In the genomic region with DNA sequence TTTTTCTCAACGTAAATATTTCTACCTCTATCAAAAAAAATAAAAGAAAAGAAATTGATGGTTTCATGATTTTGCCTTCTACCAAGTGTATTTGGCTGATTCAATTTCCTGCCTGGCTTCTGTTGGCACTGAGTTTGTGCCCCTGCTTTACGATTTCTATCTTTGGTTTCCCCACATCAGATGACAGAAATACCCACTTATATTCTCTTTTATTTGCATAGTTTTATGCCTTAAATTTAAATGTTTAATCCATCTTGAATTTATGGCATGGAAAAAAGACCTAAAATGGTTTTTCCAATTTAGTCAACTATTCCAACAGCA, we compare ENCODE assay signal across 10 cellular contexts. TPM values are rescaled to one million over a fixed set of nuclear protein-coding genes. Genes with fewer than 3 reads are reported as not detected.
DNase-seq lines count a peak whose midpoint lies in the region; ATAC-seq and TF ChIP-seq lines count a peak whose summit lies in the region.
"Had no signal": no experiment of that assay in that cellular context is flagged by ENCODE, and none has a peak within 500 bp of the region (broad histone marks: within the 10 kb centered on the region; RNA-seq: fewer than 3 reads in every experiment).

No MANE protein-coding gene starts in this region.

- peak overlapping the region; percentile 84 for H2AFZ ChIP-seq in OCI-LY3 (ENCODE audit: low read depth, low read length)

- peak; percentile 52 for ATAC-seq in CD8-positive, alpha-beta T cell
- ATAC-seq in central memory CD8-positive, alpha-beta T cell (replicated peaks; ENCODE audit: extremely low read depth, poor library complexity, severe bottlenecking) = peak; percentile 34
- ATAC-seq in GM18502 (IDR thresholded peaks at IDR 0.05; ENCODE audit: poor library complexity, unreplicated experiment) = no peak

- POLR2A ChIA-PET in CD8-positive, alpha-beta T cell (lab: Charles Lee) = interaction anchor here (0.7 kb wide), 1 partner anchor 9 kb away, joined by 5 read pairs; no protein-coding TSS in a partner anchor

- H3K36me3 ChIP-seq in CD8-positive, alpha-beta T cell (ENCODE audit: insufficient read depth, low read length) = no peaks in the 10 kb centered on the region
- no peaks in the 10 kb centered on the region for H3K36me3 ChIP-seq in OCI-LY3 (replicated peaks; ENCODE audit: low read depth, low read length)
- no peaks in the 10 kb centered on the region for H3K36me3 ChIP-seq in rectal smooth muscle tissue (ENCODE audit: control insufficient read depth, insufficient read depth, low read length)
- H3K36me3 ChIP-seq in MG63 = no peaks in the 10 kb centered on the region

- no peaks in the 10 kb centered on the region for H3K79me2 ChIP-seq in OCI-LY3 (ENCODE audit: low read length)

- no peaks in the 10 kb centered on the region for H3K27me3 ChIP-seq in CD8-positive, alpha-beta T cell (ENCODE audit: insufficient read depth, low read length)
- H3K27me3 ChIP-seq in OCI-LY3 (ENCODE audit: low read depth, low read length) = no peaks in the 10 kb centered on the region
- H3K27me3 ChIP-seq in rectal smooth muscle tissue (ENCODE audit: control insufficient read depth, insufficient read depth, low read length) = no peaks in the 10 kb centered on the region
- H3K27me3 ChIP-seq in MG63 = no peaks in the 10 kb centered on the region

- peaks cover 23% of the 10 kb centered on the region for H3K4me1 Mint-ChIP-seq in CD8-positive, alpha-beta T cell (ENCODE audit: low read depth)
- peaks cover 16% of the 10 kb centered on the region for H3K4me1 Mint-ChIP-seq in central memory CD8-positive, alpha-beta T cell
- H3K4me1 Mint-ChIP-seq: endodermal cell had no signal

- intact Hi-C loops in CD8-positive, alpha-beta T cell (cut with DNase I, micrococcal nuclease) = loop anchor here in 1 of 2 experiments (10.0 kb wide), 1 partner anchor 86 kb away; no protein-coding TSS in a partner anchor

- peak overlapping the region; percentile 46 for H3K9ac ChIP-seq in OCI-LY3 (ENCODE audit: low read length)
- H3K9ac ChIP-seq in rectal smooth muscle tissue (ENCODE audit: low read length) = no peak overlapping the region

- peak overlapping the region; percentile 91 for H3K27ac Mint-ChIP-seq in CD8-positive, alpha-beta T cell
- peak overlapping the region; percentile 93 for H3K27ac Mint-ChIP-seq in central memory CD8-positive, alpha-beta T cell (ENCODE audit: low read depth)
- H3K27ac Mint-ChIP-seq: endodermal cell had no signal

- no peaks in the 10 kb centered on the region for H3K27me3 Mint-ChIP-seq in CD8-positive, alpha-beta T cell (ENCODE audit: low read depth)
- H3K27me3 Mint-ChIP-seq in central memory CD8-positive, alpha-beta T cell = no peaks in the 10 kb centered on the region

- no peaks in the 10 kb centered on the region for H3K9me3 ChIP-seq in CD8-positive, alpha-beta T cell (ENCODE audit: low read length)
- H3K9me3 ChIP-seq in OCI-LY3 (ENCODE audit: insufficient read depth, low read length) = no peaks in the 10 kb centered on the region
- H3K9me3 ChIP-seq in MG63 = no peaks in the 10 kb centered on the region

- H3K27ac ChIP-seq in CD8-positive, alpha-beta T cell (ENCODE audit: low read depth, low read length) = peak overlapping the region; percentile 43
- H3K27ac ChIP-seq in OCI-LY3 (ENCODE audit: low read length) (peak overlapping the region; percentile 38; the same call in 1 of the 2 replicates), rectal smooth muscle tissue (ENCODE audit: low read depth, low read length) (peak overlapping the region; percentile 51)

- no peaks in the 10 kb centered on the region for H3K9me3 Mint-ChIP-seq in CD8-positive, alpha-beta T cell
- H3K9me3 Mint-ChIP-seq in central memory CD8-positive, alpha-beta T cell = no peaks in the 10 kb centered on the region
- H3K9me3 Mint-ChIP-seq: endodermal cell had no signal

- H3K4me3 ChIP-seq in CD8-positive, alpha-beta T cell (ENCODE audit: low read depth, low read length) = peak overlapping the region; percentile 26
- peak overlapping the region; percentile 66 for H3K4me3 ChIP-seq in OCI-LY3 (ENCODE audit: low read length)
- no peak overlapping the region for H3K4me3 ChIP-seq in rectal smooth muscle tissue (ENCODE audit: low read length)
- H3K4me3 ChIP-seq in MG63 = no peak overlapping the region

- peak overlapping the region; percentile 84 for H3K4me3 Mint-ChIP-seq in CD8-positive, alpha-beta T cell
- peak overlapping the region; percentile 78 for H3K4me3 Mint-ChIP-seq in central memory CD8-positive, alpha-beta T cell
- H3K4me3 Mint-ChIP-seq: endodermal cell had no signal

- H4K20me1 ChIP-seq in OCI-LY3 (ENCODE audit: insufficient read depth, low read length) = no peaks in the 10 kb centered on the region

- peaks cover 10% of the 10 kb centered on the region for H3K4me1 ChIP-seq in CD8-positive, alpha-beta T cell (ENCODE audit: insufficient read depth, low read length)
- peaks cover 15% of the 10 kb centered on the region for H3K4me1 ChIP-seq in OCI-LY3 (ENCODE audit: low read length)
- H3K4me1 ChIP-seq in rectal smooth muscle tissue (ENCODE audit: control insufficient read depth, insufficient read depth, low read length) = no peaks in the 10 kb centered on the region

- peak overlapping the region; percentile 68 for H3K4me2 ChIP-seq in OCI-LY3 (ENCODE audit: low read length)

- DNase-seq in CD8-positive, alpha-beta T cell = no peak
- no peak for DNase-seq in central memory CD8-positive, alpha-beta T cell (ENCODE audit: low spot score in 2 of 2)
- no peak for DNase-seq in SHP77 treated with DMSO at 0.1 percent for 48 hours (lab: John Stamatoyannopoulos, UW)
- no peak for DNase-seq in MG63
- DNase-seq in AG08395 (ENCODE audit: low spot score) = no peak
- DNase-seq: activated effector memory CD4-positive, alpha-beta T cell treated with anti-CD3 and anti-CD28 coated beads, Interleukin-2, amount 50 U/mL, for 16 hours; endodermal cell had no signal

- TF ChIP-seq CTCF in CD8-positive, alpha-beta T cell (IDR thresholded peaks at IDR 0.05) = no peak
- TF ChIP-seq CTCF in OCI-LY3 (IDR thresholded peaks at IDR 0.05; ENCODE audit: low read depth, low read length) = no peak

- H3K36me3 Mint-ChIP-seq in CD8-positive, alpha-beta T cell = peaks cover 4% of the 10 kb centered on the region
- peaks cover 1% of the 10 kb centered on the region for H3K36me3 Mint-ChIP-seq in central memory CD8-positive, alpha-beta T cell (ENCODE audit: insufficient read depth)

- CTCF ChIA-PET in CD8-positive, alpha-beta T cell (lab: Charles Lee) = no interaction called here

RNA-seq across cellular contexts. Expression of a gene that starts 34.3 kb away (rescaled TPM):
- 1 to 10 TPM; 5.6 to 7.2 TPM for total RNA-seq in CD8-positive, alpha-beta T cell
- total RNA-seq in MG63 (2014; rRNA removed; shearing (Covaris generic); ENCODE audit: low replicate concordance) = 2.8 and 4.6 TPM in 2 replicates

Comparison
In these comparisons a context has a peak if more than half of its experiments do, and no peak if none do; other contexts are left out.
1. H3K4me3 ChIP-seq: peak in CD8-positive, alpha-beta T cell (single experiment) and OCI-LY3 (single experiment); none in rectal smooth muscle tissue (single experiment) and MG63 (single experiment).
2. Peak in every context shown above with its lines, with median percentiles within 50 percentile points of each other: H3K27ac ChIP-seq.